Comparison of ENCODE assay signal across 1 cellular context in the genomic region with DNA sequence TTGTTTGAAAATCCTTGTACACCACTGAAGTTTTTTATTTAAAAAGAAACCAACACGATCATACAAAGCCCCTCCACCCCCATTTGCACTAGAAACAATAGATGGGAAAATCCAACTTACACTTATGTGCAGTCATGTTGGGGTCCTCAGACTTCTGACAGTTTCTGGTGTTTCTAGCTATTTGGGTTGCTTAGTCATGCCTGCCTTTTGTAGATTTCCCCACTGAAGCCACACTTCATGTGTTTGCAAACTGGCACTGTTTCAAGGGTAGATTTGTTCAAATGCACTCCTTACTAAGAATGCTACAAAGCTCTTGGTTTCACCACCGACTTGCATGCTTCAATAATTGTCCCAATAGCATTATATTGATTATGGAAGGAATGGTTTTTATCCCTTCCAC.
TF ChIP-seq lines count a peak whose summit lies in the region.

No MANE protein-coding gene starts in this region.

TF ChIP-seq in liver, 16 proteins besides CTCF, POLR2A, EP300 and RAD21 (continued from another document):
- TF ChIP-seq REST (IDR thresholded peaks at IDR 0.05) (no peak), RXRA (IDR thresholded peaks at IDR 0.05) (peak in 1 of 2 donors; percentile 22), EGR1 (IDR thresholded peaks at IDR 0.05; ENCODE audit: low read depth in 2 of 2) (no peak), JUND (IDR thresholded peaks at IDR 0.05) (no peak), TAF1 (conservative IDR thresholded peaks at IDR 0.05) (no peak)
